9 cellular contexts compared by ENCODE assay signal in the genomic region with DNA sequence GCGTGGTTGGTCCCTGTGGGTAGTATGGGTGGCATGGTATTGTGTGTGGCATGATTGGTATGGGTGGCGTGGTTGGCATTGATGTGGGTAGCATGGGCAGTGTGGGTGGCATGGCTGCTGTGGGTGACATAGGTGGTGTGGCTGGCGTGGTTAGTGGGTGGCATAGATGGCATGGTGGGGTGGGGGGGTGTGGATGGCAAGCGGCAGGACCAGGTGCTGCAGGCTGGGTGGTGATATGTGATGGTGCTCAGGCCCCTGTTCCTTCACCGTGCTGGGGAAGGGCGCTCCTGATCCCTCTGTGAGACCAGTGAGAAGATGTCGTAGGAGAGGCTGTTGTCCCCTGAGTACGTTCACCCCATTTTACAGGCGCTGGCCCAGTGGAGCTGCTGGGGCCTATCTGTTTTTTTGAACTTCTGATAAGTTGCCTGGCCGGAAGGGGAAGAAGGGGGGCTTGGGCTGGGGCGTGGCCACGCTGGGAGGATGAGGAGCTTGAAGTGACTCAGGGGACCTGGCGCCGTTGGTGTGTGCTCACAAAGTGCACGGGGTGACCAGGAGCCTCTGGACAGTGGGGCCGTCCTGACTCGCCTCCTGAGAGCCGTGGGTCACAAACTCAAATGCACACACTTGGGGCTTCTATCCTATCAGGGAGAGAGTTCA. TPM values are rescaled to one million over a fixed set of nuclear protein-coding genes. Genes with fewer than 3 reads are reported as not detected.
DNase-seq lines count a peak whose midpoint lies in the region; ATAC-seq and TF ChIP-seq lines count a peak whose summit lies in the region.
"Had no signal": no experiment of that assay in that cellular context is flagged by ENCODE, and none has a peak within 500 bp of the region (broad histone marks: within the 10 kb centered on the region; RNA-seq: fewer than 3 reads in every experiment).

No MANE protein-coding gene starts in this region.

- CTCF ChIA-PET in activated B cell treated with CpG ODN at 0.5 μM for 24 hours (lab: Charles Lee): interaction anchor here (0.6 kb wide), 1 partner anchor 17 kb away, joined by 3 read pairs; no protein-coding TSS in a partner anchor

- no peaks in the 10 kb centered on the region for H3K36me3 Mint-ChIP-seq in activated B cell treated with CpG ODN at 0.5 μM for 24 hours (ENCODE audit: low read depth)

- no peaks in the 10 kb centered on the region for H3K27me3 Mint-ChIP-seq in activated B cell treated with CpG ODN at 0.5 μM for 24 hours

- WGBS in right cardiac atrium: 57% methylated on average over 18 of the region's 18 CpGs

- H3K27me3 ChIP-seq in right cardiac atrium (ENCODE audit: control insufficient read depth, insufficient read depth): no peaks in the 10 kb centered on the region
- H3K27me3 ChIP-seq in upper lobe of right lung: no peaks in the 10 kb centered on the region

- no peak for TF ChIP-seq CTCF in activated B cell treated with CpG ODN at 0.5 μM for 24 hours (IDR thresholded peaks at IDR 0.05)
- no peak for TF ChIP-seq CTCF in upper lobe of right lung (IDR thresholded peaks at IDR 0.05)

- H3K4me3 ChIP-seq in right cardiac atrium (ENCODE audit: low read length): no peak overlapping the region
- H3K4me3 ChIP-seq in upper lobe of right lung: no peak overlapping the region

- peak; percentile 58 for DNase-seq in stimulated activated CD4-positive, alpha-beta T cell treated with anti-CD3 and anti-CD28 coated beads, Interleukin-15, amount 100 ng/mL, for 24 hours
- no peak for DNase-seq in stimulated activated CD4-positive, alpha-beta T cell treated with anti-CD3 and anti-CD28 coated beads, Interleukin-2, amount 100 ng/mL, for 48 hours
- peak; percentile 63 for DNase-seq in activated B cell treated with CpG ODN at 0.5 μM for 24 hours
- peak; percentile 59 to 80 (median 73) for DNase-seq in right cardiac atrium
- DNase-seq in upper lobe of right lung: peak; percentile 73
- DNase-seq in NCI-H524 (lab: John Stamatoyannopoulos, UW): no peak
- no peak for DNase-seq in mesenteric fat pad (ENCODE audit: low spot score)
- DNase-seq in NCI-H748 treated with DMSO at 0.1 percent for 48 hours (lab: John Stamatoyannopoulos, UW): no peak
- DNase-seq: NCI-H187 treated with DMSO at 0.1 percent for 48 hours had no signal

- ATAC-seq in activated B cell treated with CpG ODN at 0.5 μM for 24 hours (ENCODE audit: low read depth) (peak; percentile 59), right cardiac atrium (peak; percentile 46 to 79), upper lobe of right lung (peak; percentile 59)

- no peak overlapping the region for H3K4me3 Mint-ChIP-seq in activated B cell treated with CpG ODN at 0.5 μM for 24 hours

- peaks cover 33% of the 10 kb centered on the region for H3K4me1 Mint-ChIP-seq in activated B cell treated with CpG ODN at 0.5 μM for 24 hours

- no peak overlapping the region for H3K27ac ChIP-seq in right cardiac atrium (ENCODE audit: low read length)
- H3K27ac ChIP-seq in upper lobe of right lung: no peak overlapping the region

- H3K9me3 Mint-ChIP-seq in activated B cell treated with CpG ODN at 0.5 μM for 24 hours: no peaks in the 10 kb centered on the region

- H3K27ac Mint-ChIP-seq in activated B cell treated with CpG ODN at 0.5 μM for 24 hours: no peak overlapping the region

- H3K36me3 ChIP-seq in upper lobe of right lung: no peaks in the 10 kb centered on the region

- intact Hi-C loops in activated B cell treated with CpG ODN at 0.5 μM for 24 hours (cut with micrococcal nuclease): loop anchor here (1.0 kb wide), 4 partner anchors 8 to 38 kb away; partner anchors contain the start of gene INPP5A
- intact Hi-C loops in right cardiac atrium (cut with DNase I): no loop called here
- intact Hi-C loops in upper lobe of right lung (cut with DNase I): no loop called here

- POLR2A ChIA-PET in activated B cell treated with CpG ODN at 0.5 μM for 24 hours (lab: Charles Lee): interaction anchor here (0.8 to 2.1 kb wide), 8 partner anchors 10 to 168 kb away, joined by 3 to 30 read pairs (median 3); no protein-coding TSS in a partner anchor

- H3K4me1 ChIP-seq in right cardiac atrium (ENCODE audit: control insufficient read depth, insufficient read depth, low read length) (peaks cover 10% of the 10 kb centered on the region), upper lobe of right lung (peaks cover 9% of the 10 kb centered on the region)

- H3K9me3 ChIP-seq in right cardiac atrium (ENCODE audit: control insufficient read depth, low read length): no peaks in the 10 kb centered on the region
- H3K9me3 ChIP-seq in upper lobe of right lung: no peaks in the 10 kb centered on the region

RNA-seq across cellular contexts. Expression of gene INPP5A, which starts 17.5 kb away (rescaled TPM):
- 20.5 and 24.9 TPM in 2 replicates for total RNA-seq in activated B cell treated with CpG ODN at 0.5 μM for 24 hours
- 100 to 1,000 TPM in 2 of 4 donors, 10 to 100 TPM in 2; 92.0 to 116 (median 99.2) TPM for total RNA-seq in right cardiac atrium
- 60.0 TPM for polyA plus RNA-seq in right cardiac atrium
- total RNA-seq in upper lobe of right lung: 38.3 TPM
- 30.5 TPM for total RNA-seq in mesenteric fat pad

Comparison
In these comparisons a context has a peak if more than half of its experiments do, and no peak if none do; other contexts are left out.
1. DNase-seq: peak in stimulated activated CD4-positive, alpha-beta T cell treated with anti-CD3 and anti-CD28 coated beads, Interleukin-15, amount 100 ng/mL, for 24 hours (single experiment), activated B cell treated with CpG ODN at 0.5 μM for 24 hours (single experiment), right cardiac atrium (3 of 3) and upper lobe of right lung (single experiment); none in stimulated activated CD4-positive, alpha-beta T cell treated with anti-CD3 and anti-CD28 coated beads, Interleukin-2, amount 100 ng/mL, for 48 hours (0 of 2), NCI-H524 (0 of 2), mesenteric fat pad (single experiment) and NCI-H748 treated with DMSO at 0.1 percent for 48 hours (single experiment).
2. Peak in every context shown above with its lines, with median percentiles within 50 percentile points of each other: ATAC-seq.